ENCODE assay signal across 10 cellular contexts in the genomic region with DNA sequence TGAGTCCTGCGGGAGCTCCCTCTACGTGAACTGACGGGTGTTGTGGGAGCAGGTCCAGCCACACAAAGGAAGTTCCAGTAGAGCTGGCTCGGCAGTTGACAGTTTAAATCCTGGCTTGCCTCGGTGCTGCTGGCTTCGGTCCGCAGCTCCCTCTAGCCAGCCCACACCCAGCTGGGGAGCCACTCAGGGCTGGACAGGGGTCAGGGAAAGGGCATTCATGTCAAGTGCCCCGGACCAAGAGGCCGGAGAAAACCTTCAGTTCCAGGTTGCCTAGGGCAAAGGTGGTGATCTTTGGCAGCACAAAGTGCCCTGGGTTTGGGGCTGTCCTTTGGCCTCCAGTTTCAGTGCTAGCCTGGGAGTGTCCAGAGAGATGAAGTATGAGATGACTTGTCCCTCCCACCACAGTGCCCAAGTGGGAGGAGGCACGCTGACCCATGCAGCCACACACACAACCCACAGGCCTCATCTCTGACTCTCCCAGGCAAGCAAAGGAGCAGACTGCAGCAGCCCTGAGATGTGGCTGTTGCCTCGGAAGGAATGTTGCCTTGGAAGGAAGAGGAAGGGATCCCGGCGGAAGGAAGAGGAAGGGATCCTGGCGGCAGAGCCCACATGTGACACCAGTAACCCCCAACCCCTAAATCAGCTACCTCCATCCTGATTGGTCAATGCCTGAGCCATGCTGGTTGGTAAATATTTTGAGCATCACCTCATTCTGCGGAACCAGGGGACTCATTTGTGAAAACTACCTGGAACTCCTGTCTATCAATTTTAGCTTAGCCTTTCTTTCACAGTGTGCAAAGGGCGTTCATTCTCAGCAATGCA. TPM values are rescaled to one million over a fixed set of nuclear protein-coding genes. Genes with fewer than 3 reads are reported as not detected.
DNase-seq lines count a peak whose midpoint lies in the region; ATAC-seq and TF ChIP-seq lines count a peak whose summit lies in the region.
"Had no signal": no experiment of that assay in that cellular context is flagged by ENCODE, and none has a peak within 500 bp of the region (broad histone marks: within the 10 kb centered on the region; RNA-seq: fewer than 3 reads in every experiment).

No MANE protein-coding gene starts in this region.

- no peak overlapping the region for H3K4me2 ChIP-seq in Karpas-422 (ENCODE audit: low read depth, low read length, poor library complexity, severe bottlenecking)

- H3K4me1 ChIP-seq in upper lobe of left lung (peaks cover 17 to 32% (median 23%) of the 10 kb centered on the region in 4 donors), Karpas-422 (ENCODE audit: low read length) (no peaks in the 10 kb centered on the region)

- no peak for TF ChIP-seq CTCF in mesothelial cell of epicardium (IDR thresholded peaks at IDR 0.05; ENCODE audit: unreplicated experiment)
- TF ChIP-seq CTCF in upper lobe of left lung (IDR thresholded peaks at IDR 0.05): no peak
- no peak for TF ChIP-seq CTCF in GM13976 (IDR thresholded peaks at IDR 0.05; ENCODE audit: borderline replicate concordance, control extremely low read depth, extremely low read depth, insufficient read depth, missing control alignments)

- no peaks in the 10 kb centered on the region for H3K27me3 Mint-ChIP-seq in mesothelial cell of epicardium (ENCODE audit: low read depth)
- no peaks in the 10 kb centered on the region for H3K27me3 Mint-ChIP-seq in activated naive CD8-positive, alpha-beta T cell treated with anti-CD3 and anti-CD28 coated beads for 36 hours

- no peaks in the 10 kb centered on the region for H3K9me2 ChIP-seq in Karpas-422 (replicated peaks; ENCODE audit: insufficient read depth, low read length)

- H3K36me3 ChIP-seq in upper lobe of left lung: peaks cover 5 to 22% (median 7%) of the 10 kb centered on the region in 4 donors
- H3K36me3 ChIP-seq in Karpas-422 (ENCODE audit: insufficient read depth, low read length): no peaks in the 10 kb centered on the region

- peaks cover 9% of the 10 kb centered on the region for H3K36me3 Mint-ChIP-seq in mesothelial cell of epicardium
- no peaks in the 10 kb centered on the region for H3K36me3 Mint-ChIP-seq in activated naive CD8-positive, alpha-beta T cell treated with anti-CD3 and anti-CD28 coated beads for 36 hours

- TF ChIP-seq POLR2A in upper lobe of left lung (IDR thresholded peaks at IDR 0.05): no peak

- in situ Hi-C loops in GM13976 (cut with MboI; ENCODE audit: low sequenced_read_pairs, unreplicated experiment): no loop called here

- H3K9me3 ChIP-seq in upper lobe of left lung (no peaks in the 10 kb centered on the region), Karpas-422 (ENCODE audit: low read length) (no peaks in the 10 kb centered on the region)

- peak; percentile 91 for DNase-seq in M059J (ENCODE audit: low read depth)
- no peak for DNase-seq in epithelial cell of prostate (ENCODE audit: low read depth, low spot score)
- no peak for DNase-seq in mesothelial cell of epicardium (ENCODE audit: low spot score in 2 of 2, unreplicated experiment in 2 of 2)
- peak in 1 of 2 donors; percentile 58 for DNase-seq in upper lobe of left lung
- DNase-seq in Karpas-422: no peak
- no peak for DNase-seq in NCI-H187 treated with DMSO at 0.1 percent for 48 hours (lab: John Stamatoyannopoulos, UW)
- no peak for DNase-seq in GM13976 (ENCODE audit: low spot score)
- DNase-seq in activated naive CD8-positive, alpha-beta T cell treated with anti-CD3 and anti-CD28 coated beads for 36 hours: no peak
- DNase-seq: activated CD8-positive, alpha-beta memory T cell treated with anti-CD3 and anti-CD28 coated beads, Interleukin-2, amount 50 U/mL, for 48 hours had no signal

- peak overlapping the region; percentile 59 for H3K27ac Mint-ChIP-seq in mesothelial cell of epicardium
- H3K27ac Mint-ChIP-seq in activated naive CD8-positive, alpha-beta T cell treated with anti-CD3 and anti-CD28 coated beads for 36 hours: no peak overlapping the region

- peak overlapping the region; percentile 19 for H3K27ac ChIP-seq in epithelial cell of prostate
- peak overlapping the region; percentile 24 to 67 (median 44) for H3K27ac ChIP-seq in upper lobe of left lung
- no peak overlapping the region for H3K27ac ChIP-seq in Karpas-422 (ENCODE audit: low read length)

- no peaks in the 10 kb centered on the region for H3K27me3 ChIP-seq in upper lobe of left lung
- H3K27me3 ChIP-seq in Karpas-422 (ENCODE audit: low read length): no peaks in the 10 kb centered on the region

- peak; percentile 79 to 86 for ATAC-seq in upper lobe of left lung (ENCODE audit: low FRiP score in 2 of 2)

- peaks cover 10% of the 10 kb centered on the region for H3K4me1 Mint-ChIP-seq in mesothelial cell of epicardium
- no peaks in the 10 kb centered on the region for H3K4me1 Mint-ChIP-seq in activated naive CD8-positive, alpha-beta T cell treated with anti-CD3 and anti-CD28 coated beads for 36 hours

- no peaks in the 10 kb centered on the region for H4K20me1 ChIP-seq in Karpas-422 (ENCODE audit: insufficient read depth, low read depth, low read length)

- H3K4me3 Mint-ChIP-seq in mesothelial cell of epicardium: no peak overlapping the region
- H3K4me3 Mint-ChIP-seq in activated naive CD8-positive, alpha-beta T cell treated with anti-CD3 and anti-CD28 coated beads for 36 hours: no peak overlapping the region

- no peaks in the 10 kb centered on the region for H3K79me2 ChIP-seq in Karpas-422 (ENCODE audit: low read length)

- H3K9me3 Mint-ChIP-seq in mesothelial cell of epicardium: no peaks in the 10 kb centered on the region
- H3K9me3 Mint-ChIP-seq in activated naive CD8-positive, alpha-beta T cell treated with anti-CD3 and anti-CD28 coated beads for 36 hours: no peaks in the 10 kb centered on the region

- H3K4me3 ChIP-seq in upper lobe of left lung (no peak overlapping the region), Karpas-422 (ENCODE audit: low read length) (no peak overlapping the region)

- H3K9ac ChIP-seq in Karpas-422 (ENCODE audit: low read length): no peak overlapping the region

- 24 to 40% methylated on average over 10 to 15 of the region's 16 CpGs for WGBS in upper lobe of left lung, 2 donors

- TF ChIP-seq EP300 in upper lobe of left lung (IDR thresholded peaks at IDR 0.05): peak in 1 of 4 donors; percentile 5

- H2AFZ ChIP-seq in Karpas-422 (ENCODE audit: low read length): no peak overlapping the region

RNA-seq across cellular contexts. Expression of gene ANPEP, which starts 13.9 kb away (rescaled TPM):
- 0.05 and 0.12 TPM in 2 replicates for total RNA-seq in M059J (2014; rRNA removed; shearing (Covaris generic))
- total RNA-seq in mesothelial cell of epicardium (12.5 to 16.3 TPM (median 15.8 TPM) in 3 replicates), upper lobe of left lung (100 to 1,000 TPM in 3 of 6 donors, 10 to 100 TPM in 3; 52.7 to 201 (median 98.9) TPM)
- total RNA-seq in Karpas-422 (2014; rRNA removed; shearing (Covaris generic); ENCODE audit: low replicate concordance): 0.58 TPM in 1 of 2 replicates, not detected in the other
- under 1 TPM in 1 of 2 experiments, not detected in 1; 0.27 TPM for total RNA-seq in activated naive CD8-positive, alpha-beta T cell treated with anti-CD3 and anti-CD28 coated beads for 36 hours

RNA-seq across cellular contexts. Expression of gene MESP2, which starts 52.4 kb away (rescaled TPM):
- 0.15 and 0.62 TPM in 2 replicates for total RNA-seq in M059J (2014; rRNA removed; shearing (Covaris generic))
- 0.29 TPM in 1 of 3 replicates, not detected in the others for total RNA-seq in mesothelial cell of epicardium
- total RNA-seq in upper lobe of left lung: under 1 TPM in 1 of 6 donors, not detected in 5; 0.26 TPM
- not detected in 2 replicates for total RNA-seq in Karpas-422 (2014; rRNA removed; shearing (Covaris generic); ENCODE audit: low replicate concordance)
- not detected for total RNA-seq in activated naive CD8-positive, alpha-beta T cell treated with anti-CD3 and anti-CD28 coated beads for 36 hours
- total RNA-seq: frontal cortex had no signal
